Comparison of ENCODE assay signal across 20 cellular contexts in the genomic region with DNA sequence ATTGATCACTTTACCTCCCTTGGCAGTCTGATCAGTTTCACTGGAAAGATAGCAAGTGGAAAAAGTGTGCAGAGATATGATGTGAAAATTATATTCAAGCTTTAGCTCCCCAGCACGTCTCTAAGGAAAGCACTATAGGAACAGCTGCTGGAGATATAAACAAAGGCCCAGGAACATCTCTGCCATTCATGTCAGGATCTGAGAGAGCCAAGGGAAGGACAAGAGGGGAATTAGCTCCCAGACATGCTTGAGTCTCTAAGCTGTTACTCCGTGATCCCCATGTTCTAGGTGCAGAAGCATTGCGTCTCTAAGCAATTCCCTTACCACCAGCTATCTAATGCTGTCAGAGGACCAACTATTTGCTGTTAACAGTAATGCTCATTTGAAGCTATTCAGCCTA.
A peak's percentile ranks its signal among the peaks of the same experiment; 100 is the strongest.
DNase-seq lines count a peak whose midpoint lies in the region; ATAC-seq and TF ChIP-seq lines count a peak whose summit lies in the region.
"Had no signal": no experiment of that assay in that cellular context is flagged by ENCODE, and none has a peak within 500 bp of the region (broad histone marks: within the 10 kb centered on the region; RNA-seq: fewer than 3 reads in every experiment).

No MANE protein-coding gene starts in this region.

- H2BK12ac ChIP-seq in neuronal stem cell (ENCODE audit: low read length): no peak overlapping the region

- H3K79me1 ChIP-seq in neuronal stem cell (ENCODE audit: low read depth, low read length): no peaks in the 10 kb centered on the region

- H3K9ac ChIP-seq in SK-N-SH: no peak overlapping the region
- H3K9ac ChIP-seq in neuronal stem cell (ENCODE audit: low read depth, low read length, poor library complexity): no peak overlapping the region
- H3K9ac ChIP-seq: BLaER1 treated with 17β-estradiol and CSF1 and Interleukin-3, amounts not matched to agents 10 nM and 100 nM had no signal

- WGBS in SK-N-SH (ENCODE audit: low lambda C conversion rate): 73% methylated on average over 3 of the region's 3 CpGs
- WGBS in neuronal stem cell (ENCODE audit: extremely low coverage in 2 of 2, insufficient read length in 2 of 2, insufficient replicate concordance in 1 of 2), 2 donors: no CpG with 5 or more reads among the region's 3 CpGs

- H3K27ac ChIP-seq in SK-N-SH (ENCODE audit: low read depth in 2 of 2, low read length in 1 of 2) (peak overlapping the region in 1 of 2 experiments; percentile 41; a peak in 2 of 4 replicates), neuronal stem cell (replicated peaks; ENCODE audit: low read length) (no peak overlapping the region)
- H3K27ac ChIP-seq: BLaER1 treated with 17β-estradiol and CSF1 and Interleukin-3, amounts not matched to agents 10 nM and 100 nM had no signal

- no peak overlapping the region for H3K4ac ChIP-seq in neuronal stem cell (ENCODE audit: low read length)

- H3K4me3 ChIP-seq in SK-N-SH (ENCODE audit: low read depth in 2 of 2, low read length in 1 of 2): no peak overlapping the region
- no peak overlapping the region for H3K4me3 ChIP-seq in choroid plexus epithelial cell (ENCODE audit: low read depth, low read length)
- H3K4me3 ChIP-seq in neuronal stem cell (ENCODE audit: low read length in 2 of 2): no peak overlapping the region
- H3K4me3 ChIP-seq: BLaER1 treated with 17β-estradiol and CSF1 and Interleukin-3, amounts not matched to agents 10 nM and 100 nM; GM23338 had no signal

- H3F3A ChIP-seq in SK-N-SH (replicated peaks; ENCODE audit: insufficient read depth): peaks cover 16% of the 10 kb centered on the region

- TF ChIP-seq EP300 in SK-N-SH (IDR thresholded peaks at IDR 0.05; ENCODE audit: borderline replicate concordance in 1 of 2, low read depth in 1 of 2, low read length in 1 of 2): no peak

- CTCF ChIA-PET in SK-N-SH (lab: Yijun Ruan, JAX): interaction anchor here (1.7 kb wide), 1 partner anchor 12 kb away, joined by 4 read pairs; no protein-coding TSS in a partner anchor

- H3K27me3 ChIP-seq in SK-N-SH (ENCODE audit: insufficient read depth): no peaks in the 10 kb centered on the region
- no peaks in the 10 kb centered on the region for H3K27me3 ChIP-seq in neuronal stem cell (ENCODE audit: control insufficient read depth in 3 of 3, insufficient read depth in 3 of 3, low read depth in 1 of 3, low read length in 3 of 3)
- H3K27me3 ChIP-seq: BLaER1 treated with 17β-estradiol and CSF1 and Interleukin-3, amounts not matched to agents 10 nM and 100 nM had no signal

- no peak overlapping the region for H3K23ac ChIP-seq in neuronal stem cell (ENCODE audit: low read depth, low read length, poor library complexity)

- ATAC-seq in SK-N-SH treated with all-trans-retinoic acid at 6 μM for 48 hours: no peak
- ATAC-seq in stimulated activated naive CD8-positive, alpha-beta T cell treated with anti-CD3 and anti-CD28 coated beads, Interleukin-15, Interleukin-2, amounts not matched to agents 100 U/mL and 50 U/mL, for 24 hours: no peak
- ATAC-seq in HG03520 (IDR thresholded peaks at IDR 0.05; ENCODE audit: unreplicated experiment): no peak
- ATAC-seq: GM23338, PC-3 had no signal

- H3K4me2 ChIP-seq in SK-N-SH (peak overlapping the region; percentile 32; the same call in 1 of the 2 replicates), neuronal stem cell (ENCODE audit: insufficient read depth, low read length, poor library complexity, severe bottlenecking) (no peak overlapping the region)
- H3K4me2 ChIP-seq: BLaER1 treated with 17β-estradiol and CSF1 and Interleukin-3, amounts not matched to agents 10 nM and 100 nM; GM23338 had no signal

- H4K8ac ChIP-seq in neuronal stem cell (ENCODE audit: low read depth, low read length): no peak overlapping the region

- no peak overlapping the region for H2BK120ac ChIP-seq in neuronal stem cell (ENCODE audit: low read depth, low read length)

- H3K14ac ChIP-seq in neuronal stem cell (ENCODE audit: low read length): no peak overlapping the region

- POLR2A ChIA-PET in SK-N-SH (lab: Yijun Ruan, JAX): no interaction called here

- H3K9me2 ChIP-seq in SK-N-SH: no peaks in the 10 kb centered on the region

- no peak for TF ChIP-seq RAD21 in SK-N-SH (IDR thresholded peaks at IDR 0.05; ENCODE audit: low read length)

- no peaks in the 10 kb centered on the region for H3K79me2 ChIP-seq in SK-N-SH (ENCODE audit: insufficient read depth)

- peak overlapping the region; percentile 21; the same call in 1 of the 2 replicates for H2AFZ ChIP-seq in SK-N-SH (ENCODE audit: low read depth)
- H2AFZ ChIP-seq in neuronal stem cell (ENCODE audit: low read length): peak overlapping the region; percentile 14
- H2AFZ ChIP-seq: GM23338 had no signal

- no peak overlapping the region for H2AK5ac ChIP-seq in neuronal stem cell (ENCODE audit: low read depth, low read length)

- H3K18ac ChIP-seq in neuronal stem cell (ENCODE audit: low read length): no peak overlapping the region

- DNase-seq in SK-N-SH (no peak), choroid plexus epithelial cell (ENCODE audit: low read depth) (peak; percentile 59), neuronal stem cell (ENCODE audit: low spot score) (no peak), hypothalamus (lab: John Stamatoyannopoulos, UW) (no peak)
- no peak for DNase-seq in stimulated activated naive CD8-positive, alpha-beta T cell treated with anti-CD3 and anti-CD28 coated beads, Interleukin-15, Interleukin-2, amounts not matched to agents 100 U/mL and 50 U/mL, for 24 hours
- DNase-seq: CD4-positive, alpha-beta T cell; DMS79; GF-D8; H9; NCI-H1092; NCI-H1417 treated with DMSO at 0.1 percent for 48 hours; NCI-H1694 treated with DMSO at 0.1 percent for 48 hours; NCI-H524 treated with DMSO at 0.1 percent for 48 hours; NCI-H82; NK-92 treated with Interleukin-12 subunit alpha and Interleukin-12 subunit beta, amount 100 ng/mL, for 24 hours had no signal

- no peak overlapping the region for H2BK5ac ChIP-seq in neuronal stem cell (ENCODE audit: low read length)

- no peak overlapping the region for H4K91ac ChIP-seq in neuronal stem cell (ENCODE audit: low read depth, low read length, poor library complexity)

- no peak for TF ChIP-seq CTCF in SK-N-SH (IDR thresholded peaks at IDR 0.05)
- TF ChIP-seq CTCF in choroid plexus epithelial cell (conservative IDR thresholded peaks at IDR 0.05; ENCODE audit: low read depth, low read length): no peak

- peaks cover 7 to 8% of the 10 kb centered on the region in 2 experiments; a peak in 2 of 4 replicates for H3K4me1 ChIP-seq in SK-N-SH (ENCODE audit: control insufficient read depth in 1 of 2, insufficient read depth in 2 of 2, low read depth in 1 of 2, low read length in 1 of 2)
- H3K4me1 ChIP-seq in neuronal stem cell (ENCODE audit: control insufficient read depth in 2 of 2, insufficient read depth in 1 of 2, low read depth in 1 of 2, low read length in 2 of 2): peaks cover 12 to 15% of the 10 kb centered on the region in 2 donors

- no peaks in the 10 kb centered on the region for H4K20me1 ChIP-seq in SK-N-SH (ENCODE audit: insufficient read depth)
- H4K20me1 ChIP-seq: BLaER1 treated with 17β-estradiol and CSF1 and Interleukin-3, amounts not matched to agents 10 nM and 100 nM had no signal

- no peak overlapping the region for H2BK15ac ChIP-seq in neuronal stem cell (ENCODE audit: low read length)

- H3K9me3 ChIP-seq in SK-N-SH: no peaks in the 10 kb centered on the region
- H3K9me3 ChIP-seq in neuronal stem cell (replicated peaks in 1 of 2; ENCODE audit: control insufficient read depth in 2 of 2, insufficient read depth in 1 of 2, low read depth in 1 of 2, low read length in 2 of 2): no peaks in the 10 kb centered on the region
- H3K9me3 ChIP-seq: BLaER1 treated with 17β-estradiol and CSF1 and Interleukin-3, amounts not matched to agents 10 nM and 100 nM had no signal

- H3K36me3 ChIP-seq in SK-N-SH (replicated peaks in 1 of 2; ENCODE audit: control insufficient read depth in 1 of 2, insufficient read depth in 2 of 2, low read length in 1 of 2) (no peaks in the 10 kb centered on the region), neuronal stem cell (replicated peaks in 1 of 2; ENCODE audit: control insufficient read depth in 2 of 2, insufficient read depth in 2 of 2, low read length in 2 of 2) (no peaks in the 10 kb centered on the region)
- H3K36me3 ChIP-seq: BLaER1 treated with 17β-estradiol and CSF1 and Interleukin-3, amounts not matched to agents 10 nM and 100 nM had no signal

TF ChIP-seq in SK-N-SH, 30 proteins besides CTCF, POLR2A, EP300 and RAD21 (continues in another document):
- TF ChIP-seq RCOR1 (IDR thresholded peaks at IDR 0.05; ENCODE audit: low read length): no peak
- TF ChIP-seq TEAD4 (IDR thresholded peaks at IDR 0.05; ENCODE audit: borderline replicate concordance, insufficient read depth): no peak
- no peak for TF ChIP-seq ELF1 (IDR thresholded peaks at IDR 0.05)
- no peak for TF ChIP-seq NRF1 (IDR thresholded peaks at IDR 0.05; ENCODE audit: low read depth, low read length)

TF ChIP-seq in SK-N-SH treated with all-trans-retinoic acid at 6 μM for 48 hours, 23 proteins besides CTCF, POLR2A, EP300 and RAD21 (continues in another document):
- TF ChIP-seq ZFP30 (CRISPR knock-in tag; IDR thresholded peaks at IDR 0.05) (no peak), ARNTL (CRISPR knock-in tag; IDR thresholded peaks at IDR 0.05; ENCODE audit: borderline replicate concordance, low read depth) (no peak), RARB (CRISPR knock-in tag; IDR thresholded peaks at IDR 0.05) (no peak), ZNF565 (CRISPR knock-in tag; conservative IDR thresholded peaks at IDR 0.05; ENCODE audit: low read depth) (no peak), SNAI2 (CRISPR knock-in tag; IDR thresholded peaks at IDR 0.05) (no peak), ZNF70 (CRISPR knock-in tag; IDR thresholded peaks at IDR 0.05) (no peak), TOX (CRISPR knock-in tag; IDR thresholded peaks at IDR 0.05; ENCODE audit: borderline replicate concordance) (no peak)
- TF ChIP-seq, protein P1, sequence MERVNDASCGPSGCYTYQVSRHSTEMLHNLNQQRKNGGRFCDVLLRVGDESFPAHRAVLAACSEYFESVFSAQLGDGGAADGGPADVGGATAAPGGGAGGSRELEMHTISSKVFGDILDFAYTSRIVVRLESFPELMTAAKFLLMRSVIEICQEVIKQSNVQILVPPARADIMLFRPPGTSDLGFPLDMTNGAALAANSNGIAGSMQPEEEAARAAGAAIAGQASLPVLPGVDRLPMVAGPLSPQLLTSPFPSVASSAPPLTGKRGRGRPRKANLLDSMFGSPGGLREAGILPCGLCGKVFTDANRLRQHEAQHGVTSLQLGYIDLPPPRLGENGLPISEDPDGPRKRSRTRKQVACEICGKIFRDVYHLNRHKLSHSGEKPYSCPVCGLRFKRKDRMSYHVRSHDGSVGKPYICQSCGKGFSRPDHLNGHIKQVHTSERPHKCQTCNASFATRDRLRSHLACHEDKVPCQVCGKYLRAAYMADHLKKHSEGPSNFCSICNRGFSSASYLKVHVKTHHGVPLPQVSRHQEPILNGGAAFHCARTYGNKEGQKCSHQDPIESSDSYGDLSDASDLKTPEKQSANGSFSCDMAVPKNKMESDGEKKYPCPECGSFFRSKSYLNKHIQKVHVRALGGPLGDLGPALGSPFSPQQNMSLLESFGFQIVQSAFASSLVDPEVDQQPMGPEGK (CRISPR knock-in tag; IDR thresholded peaks at IDR 0.05; ENCODE audit: borderline replicate concordance): no peak
